In genomic region chrX:16999275-16999674, GRCh38 we compare ENCODE assay signal across 21 cellular contexts. TPM values are rescaled to one million over a fixed set of nuclear protein-coding genes. Genes with fewer than 3 reads are reported as not detected.
"Had no signal": no experiment of that assay in that cellular context is flagged by ENCODE, and none has a peak within 500 bp of the region (broad histone marks: within the 10 kb centered on the region; RNA-seq: fewer than 3 reads in every experiment).

No MANE protein-coding gene starts in this region.

- H3K4me1 ChIP-seq: psoas muscle, transverse colon, uterus had no signal

- H3K36me3 ChIP-seq: esophagus muscularis mucosa, ovary, transverse colon, uterus had no signal

- H3K9me3 ChIP-seq: esophagus muscularis mucosa, ovary, psoas muscle, transverse colon, uterus had no signal

- FAIRE-seq: islet of Langerhans, TTC549 had no signal

- H3K4me3 ChIP-seq: esophagus muscularis mucosa, ovary, psoas muscle, skin epidermis, transverse colon, uterus had no signal

- ATAC-seq: activated CD4-positive, alpha-beta T cell treated with anti-CD3 and anti-CD28 coated beads for 36 hours; left cardiac atrium; naive thymus-derived CD4-positive, alpha-beta T cell; psoas muscle; right cardiac atrium; stimulated activated naive CD8-positive, alpha-beta T cell treated with anti-CD3 and anti-CD28 coated beads, Interleukin-15, Interleukin-2, amounts not matched to agents 100 U/mL and 50 U/mL, for 24 hours had no signal

- H3K27ac ChIP-seq: esophagus muscularis mucosa, ovary, psoas muscle, skin epidermis, transverse colon, uterus had no signal

- DNase-seq: activated CD4-positive, alpha-beta T cell treated with anti-CD3 and anti-CD28 coated beads for 36 hours; activated CD4-positive, alpha-beta T cell treated with anti-CD3 and anti-CD28 coated beads, Interleukin-2, amount 50 U/mL, for 48 hours; activated naive CD8-positive, alpha-beta T cell treated with anti-CD3 and anti-CD28 coated beads for 36 hours; activated T-cell treated with anti-CD3 and anti-CD28 coated beads for 4 hours; amniotic stem cell; central memory CD4-positive, alpha-beta T cell; cortex of kidney; effector CD8-positive, alpha-beta T cell; left cardiac atrium; mesenchymal stem cell; naive thymus-derived CD4-positive, alpha-beta T cell; ovary; psoas muscle; right cardiac atrium; stimulated activated naive CD8-positive, alpha-beta T cell treated with anti-CD3 and anti-CD28 coated beads, Interleukin-15, Interleukin-2, amounts not matched to agents 100 U/mL and 50 U/mL, for 24 hours; transverse colon; uterus had no signal

- H3K27me3 ChIP-seq: esophagus muscularis mucosa, ovary, transverse colon, uterus had no signal

RNA-seq across cellular contexts. Expression of gene REPS2, which starts 52.8 kb away (rescaled TPM):
- total RNA-seq: activated CD4-positive, alpha-beta T cell treated with anti-CD3 and anti-CD28 coated beads for 36 hours; activated naive CD8-positive, alpha-beta T cell treated with anti-CD3 and anti-CD28 coated beads for 36 hours had no signal
